ENCODE assay signal across 16 cellular contexts in genomic region chr20:1474817-1475603, GRCh38. TPM values are rescaled to one million over a fixed set of nuclear protein-coding genes. Genes with fewer than 3 reads are reported as not detected.
DNase-seq lines count a peak whose midpoint lies in the region; ATAC-seq, FAIRE-seq and TF ChIP-seq lines count a peak whose summit lies in the region.
"Had no signal": no experiment of that assay in that cellular context is flagged by ENCODE, and none has a peak within 500 bp of the region (broad histone marks: within the 10 kb centered on the region; RNA-seq: fewer than 3 reads in every experiment).

No MANE protein-coding gene starts in this region.

- no peaks in the 10 kb centered on the region for H3K9me1 ChIP-seq in endothelial cell of umbilical vein (replicated peaks; ENCODE audit: control insufficient read depth, extremely low read depth, insufficient read depth, low read length)

- peak; percentile 33; the same call in 1 of the 2 replicates for TF ChIP-seq CTCF in A673 (conservative IDR thresholded peaks at IDR 0.05; ENCODE audit: low read depth, low read length)
- peak; percentile 40; the same call in 1 of the 2 replicates for TF ChIP-seq CTCF in GM12874 (IDR thresholded peaks at IDR 0.05; ENCODE audit: insufficient read depth, low read depth, low read length)
- TF ChIP-seq CTCF in Panc1 (IDR thresholded peaks at IDR 0.05): peak; percentile 31; the same call in 1 of the 2 replicates
- peak; percentile 14 to 30 for TF ChIP-seq CTCF in endothelial cell of umbilical vein (IDR thresholded peaks at IDR 0.05; ENCODE audit: extremely low read depth in 1 of 2, insufficient read depth in 1 of 2, low read depth in 1 of 2, low read length in 2 of 2)

- TF ChIP-seq POLR2A in endothelial cell of umbilical vein (IDR thresholded peaks at IDR 0.05; ENCODE audit: low read depth, low read length) (no peak), GM12891 (IDR thresholded peaks at IDR 0.05; ENCODE audit: low read depth, low read length) (no peak)

- intact Hi-C loops in A673 (cut with micrococcal nuclease; ENCODE audit: unreplicated experiment) (loop anchor here (2.0 kb wide), 1 partner anchor 28 kb away; no protein-coding TSS in a partner anchor), Panc1 (cut with micrococcal nuclease; ENCODE audit: unreplicated experiment) (loop anchor here (10.0 kb wide), 1 partner anchor 260 kb away; no protein-coding TSS in a partner anchor), endothelial cell of umbilical vein (cut with micrococcal nuclease) (loop anchor here (1.0 kb wide), 1 partner anchor 28 kb away; no protein-coding TSS in a partner anchor), sciatic nerve (cut with DNase I) (no loop called here), Right ventricle myocardium superior (cut with DNase I) (no loop called here)

- dilution Hi-C loops in endothelial cell of umbilical vein (cut with MboI; ENCODE audit: extremely low pct_ligation_motif_present, low sequenced_read_pairs): no loop called here

- CTCF ChIA-PET in A673 (lab: Charles Lee): interaction anchor here (0.6 kb wide), 1 partner anchor 302 kb away, joined by 8 read pairs; no protein-coding TSS in a partner anchor
- CTCF ChIA-PET in Panc1 (lab: Charles Lee): interaction anchor here (0.9 to 1.1 kb wide), 2 partner anchors 28 to 302 kb away, joined by 4 to 5 read pairs; no protein-coding TSS in a partner anchor
- CTCF ChIA-PET in endothelial cell of umbilical vein (lab: Charles Lee): interaction anchor here (1.3 to 14.3 kb wide), 4 partner anchors 12 to 29 kb away, joined by 3 to 229 read pairs (median 8); partner anchors contain the start of gene SIRPB2

- FAIRE-seq in endothelial cell of umbilical vein (lab: Jason Lieb, UNC): peak; percentile 33
- FAIRE-seq in GM12891 (lab: Jason Lieb, UNC): no peak
- FAIRE-seq: colon had no signal

- in situ Hi-C loops in Panc1 (cut with HindIII; ENCODE audit: low pct_unique_long_range_greater_than_20kb, low sequenced_read_pairs): no loop called here

- H3K9ac ChIP-seq in endothelial cell of umbilical vein (replicated peaks; ENCODE audit: extremely low read depth, insufficient read depth, low read length): no peak overlapping the region

- no peaks in the 10 kb centered on the region for H3K27me3 ChIP-seq in A673 (replicated peaks; ENCODE audit: insufficient read depth, low read depth, low read length, poor library complexity)
- no peaks in the 10 kb centered on the region for H3K27me3 ChIP-seq in Panc1 (ENCODE audit: control insufficient read depth, insufficient read depth, low read length)
- H3K27me3 ChIP-seq in endothelial cell of umbilical vein (ENCODE audit: control insufficient read depth in 2 of 2, insufficient read depth in 2 of 2, low read length in 2 of 2): no peaks in the 10 kb centered on the region
- H3K27me3 ChIP-seq: heart left ventricle had no signal

- BruUV-seq in A673 (replicated peaks; lab: Mats Ljungman, UMichigan): no TSS peak
- BruUV-seq in Panc1 (replicated peaks; lab: Mats Ljungman, UMichigan): no TSS peak
- BruUV-seq in endothelial cell of umbilical vein (replicated peaks; lab: Mats Ljungman, UMichigan): no TSS peak

- no peak overlapping the region for H3K4me2 ChIP-seq in endothelial cell of umbilical vein (ENCODE audit: insufficient read depth, low read length)

- DNase-seq in A673 (ENCODE audit: low spot score) (no peak), Panc1 (ENCODE audit: low read depth, low spot score) (no peak), endothelial cell of umbilical vein (ENCODE audit: low read depth, low spot score) (no peak), GM12891 (ENCODE audit: insufficient read length, low spot score) (no peak), sciatic nerve (ENCODE audit: low spot score) (no peak), Right ventricle myocardium superior (no peak)
- DNase-seq: activated gamma-delta T cell treated with Interleukin-2 at 50 U/mL for 16 hours, C1 segment of cervical spinal cord, heart left ventricle, NCI-H2081 had no signal

- H3K27ac ChIP-seq in A673 (ENCODE audit: low read depth, low read length, poor library complexity, severe bottlenecking) (no peak overlapping the region), Panc1 (ENCODE audit: low read length) (no peak overlapping the region), endothelial cell of umbilical vein (ENCODE audit: insufficient read depth, low read depth, low read length) (no peak overlapping the region)
- H3K27ac ChIP-seq: heart left ventricle, prostate gland, thoracic aorta had no signal

- POLR2A ChIA-PET in A673 (lab: Charles Lee; ENCODE audit: low non-redundant PET) (no interaction called here), Panc1 (lab: Charles Lee) (no interaction called here), endothelial cell of umbilical vein (lab: Charles Lee) (no interaction called here)

- H3K4me1 ChIP-seq in A673 (ENCODE audit: insufficient read depth, low read length, poor library complexity, severe bottlenecking): no peaks in the 10 kb centered on the region
- H3K4me1 ChIP-seq in Panc1 (ENCODE audit: control insufficient read depth, insufficient read depth, low read length): peaks cover 9% of the 10 kb centered on the region
- peaks cover 14% of the 10 kb centered on the region for H3K4me1 ChIP-seq in endothelial cell of umbilical vein (ENCODE audit: control insufficient read depth, extremely low read depth, insufficient read depth, low read length)

- H3K4me3 ChIP-seq in A673 (ENCODE audit: low read depth, low read length, poor library complexity, severe bottlenecking) (no peak overlapping the region), Panc1 (ENCODE audit: low read depth in 2 of 2, low read length in 2 of 2) (no peak overlapping the region), endothelial cell of umbilical vein (replicated peaks in 1 of 3; ENCODE audit: insufficient read depth in 1 of 3, low read depth in 1 of 3, low read length in 3 of 3) (no peak overlapping the region)
- H3K4me3 ChIP-seq: heart left ventricle, prostate gland, thoracic aorta had no signal

- no peaks in the 10 kb centered on the region for H3K36me3 ChIP-seq in A673 (ENCODE audit: insufficient read depth, low read length, poor library complexity, severe bottlenecking)
- no peaks in the 10 kb centered on the region for H3K36me3 ChIP-seq in Panc1 (ENCODE audit: control insufficient read depth, insufficient read depth, low read length)
- H3K36me3 ChIP-seq in endothelial cell of umbilical vein (ENCODE audit: control insufficient read depth in 2 of 2, extremely low read depth in 1 of 2, insufficient read depth in 2 of 2, low read length in 2 of 2): peaks cover 0 to 10% of the 10 kb centered on the region in 2 experiments
- H3K36me3 ChIP-seq: prostate gland, thoracic aorta had no signal

- H3K9me3 ChIP-seq in A673 (ENCODE audit: low read depth, low read length, poor library complexity, severe bottlenecking) (no peaks in the 10 kb centered on the region), Panc1 (ENCODE audit: control insufficient read depth, insufficient read depth, low read depth, low read length) (no peaks in the 10 kb centered on the region), endothelial cell of umbilical vein (replicated peaks; ENCODE audit: control insufficient read depth, insufficient read depth, low read length) (no peaks in the 10 kb centered on the region)
- H3K9me3 ChIP-seq: heart left ventricle, prostate gland, thoracic aorta had no signal

- ATAC-seq in Panc1 (no peak), sciatic nerve (no peak), HG02973 (IDR thresholded peaks at IDR 0.05; ENCODE audit: unreplicated experiment) (no peak), Right ventricle myocardium superior (ENCODE audit: poor library complexity) (no peak)
- ATAC-seq: heart left ventricle, Right ventricle myocardium inferior had no signal

- H4K20me1 ChIP-seq in endothelial cell of umbilical vein (replicated peaks; ENCODE audit: control insufficient read depth, extremely low read depth, insufficient read depth, low read length): no peaks in the 10 kb centered on the region

- no peak overlapping the region for H2AFZ ChIP-seq in endothelial cell of umbilical vein (ENCODE audit: low read depth, low read length)

- no peaks in the 10 kb centered on the region for H3K79me2 ChIP-seq in endothelial cell of umbilical vein (ENCODE audit: control insufficient read depth, insufficient read depth, low read length)

TF ChIP-seq in endothelial cell of umbilical vein, 7 proteins besides CTCF, POLR2A, EP300 and RAD21 (continues in another document):
- TF ChIP-seq EZH2 (IDR thresholded peaks at IDR 0.05; ENCODE audit: borderline replicate concordance, low read depth, low read length, severe bottlenecking): no peak
- no peak for TF ChIP-seq POLR2AphosphoS5 (IDR thresholded peaks at IDR 0.05; ENCODE audit: insufficient read depth, low read depth, low read length)

TF ChIP-seq in GM12891, 5 proteins besides CTCF, POLR2A, EP300 and RAD21 (continues in another document):
- TF ChIP-seq PAX5 (IDR thresholded peaks at IDR 0.05; ENCODE audit: insufficient read depth, low read length, severe bottlenecking): no peak

RNA-seq across cellular contexts. Expression of gene NSFL1C, which starts 8.4 kb away (rescaled TPM):
- total RNA-seq in A673 (2021): 148 and 158 TPM in 2 replicates
- total RNA-seq in Panc1 (2021; ENCODE audit: unreplicated experiment): 151 TPM
- 146 TPM for polyA plus RNA-seq in Panc1 (2012; ENCODE audit: insufficient read length)
- total RNA-seq in endothelial cell of umbilical vein: 95.7 and 107 TPM in 2 replicates
- polyA plus RNA-seq in endothelial cell of umbilical vein: 26.0 and 27.3 TPM in 2 replicates
- polyA plus RNA-seq in endothelial cell of umbilical vein (2011; cell fraction: cytosol; rRNA removed): 30.0 and 35.5 TPM in 2 replicates
- polyA plus RNA-seq in endothelial cell of umbilical vein (2011; cell fraction: nucleus; rRNA removed): 70.9 and 78.9 TPM in 2 replicates
- 88.1 and 119 TPM in 2 replicates for polyA plus RNA-seq in endothelial cell of umbilical vein (2012)
- polyA minus RNA-seq in endothelial cell of umbilical vein: 37.1 and 37.5 TPM in 2 replicates
- polyA minus RNA-seq in endothelial cell of umbilical vein (2011; cell fraction: cytosol; rRNA and poly(A)+ RNA removed): 10.5 TPM
- 64.1 and 74.2 TPM in 2 replicates for polyA minus RNA-seq in endothelial cell of umbilical vein (2011; cell fraction: nucleus; rRNA and poly(A)+ RNA removed)
- polyA plus RNA-seq in GM12891 (2012; ENCODE audit: low read depth, missing spikeins): 37.4 TPM
- total RNA-seq in sciatic nerve: 77.9 TPM
- total RNA-seq in Right ventricle myocardium superior: 55.8 TPM

RNA-seq across cellular contexts. Expression of gene SIRPB2, which starts 16.2 kb away (rescaled TPM):
- total RNA-seq in A673 (2021) (3.1 and 4.0 TPM in 2 replicates), Panc1 (2021; ENCODE audit: unreplicated experiment) (not detected), endothelial cell of umbilical vein (9.5 and 12.3 TPM in 2 replicates), sciatic nerve (8.2 TPM), Right ventricle myocardium superior (3.1 TPM)
- polyA plus RNA-seq in Panc1 (2012; ENCODE audit: insufficient read length): not detected
- 18.8 and 19.7 TPM in 2 replicates for polyA plus RNA-seq in endothelial cell of umbilical vein
- 11.6 and 12.3 TPM in 2 replicates for polyA plus RNA-seq in endothelial cell of umbilical vein (2011; cell fraction: cytosol; rRNA removed)
- polyA plus RNA-seq in endothelial cell of umbilical vein (2011; cell fraction: nucleus; rRNA removed): 33.3 and 33.7 TPM in 2 replicates
- polyA plus RNA-seq in endothelial cell of umbilical vein (2012): 11.4 and 13.6 TPM in 2 replicates
- polyA minus RNA-seq in endothelial cell of umbilical vein: 44.1 and 46.0 TPM in 2 replicates
- not detected for polyA minus RNA-seq in endothelial cell of umbilical vein (2011; cell fraction: cytosol; rRNA and poly(A)+ RNA removed)
- polyA minus RNA-seq in endothelial cell of umbilical vein (2011; cell fraction: nucleus; rRNA and poly(A)+ RNA removed): 46.1 TPM in 2 replicates
- polyA plus RNA-seq in GM12891 (2012; ENCODE audit: low read depth, missing spikeins): not detected

Comparison
In these comparisons a context has a peak if more than half of its experiments do, and no peak if none do; other contexts are left out.
1. intact Hi-C loops: an anchor here in A673 (2.0 kb wide), Panc1 (10.0 kb wide) and endothelial cell of umbilical vein (1.0 kb wide); none called in sciatic nerve and Right ventricle myocardium superior.